Comparison of ENCODE assay signal across 2 cellular contexts in the genomic region with DNA sequence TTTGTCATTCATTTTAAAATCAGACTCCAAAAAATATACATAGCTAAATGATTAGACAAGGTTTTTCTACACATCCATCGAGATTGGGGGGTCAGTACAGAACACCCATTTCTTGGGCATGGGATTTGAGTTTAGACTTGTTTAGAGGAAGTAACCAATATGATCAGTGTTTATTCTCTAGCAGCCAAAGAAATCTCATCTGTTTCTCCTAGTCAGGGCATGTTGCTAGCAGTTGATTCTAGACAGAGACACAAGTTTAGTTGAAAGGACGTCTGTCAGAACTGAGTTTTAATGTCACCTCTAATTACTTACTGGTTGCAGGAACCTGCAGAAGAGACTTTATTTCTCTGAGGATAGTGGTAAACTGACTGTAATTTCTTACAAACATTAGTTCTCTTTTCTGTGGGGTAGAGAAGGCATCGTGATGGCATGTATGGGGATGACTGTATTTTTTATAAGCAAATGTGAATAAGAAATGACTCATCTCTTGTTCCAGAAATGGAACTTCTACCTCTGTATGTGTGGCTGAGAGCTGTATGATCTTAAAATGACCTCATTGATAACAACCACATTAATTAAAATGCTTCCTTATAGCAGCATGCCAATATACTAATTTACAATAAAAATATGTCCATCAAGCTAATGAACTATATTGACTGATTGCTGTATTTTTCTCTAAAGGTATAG.
TF ChIP-seq lines count a peak whose summit lies in the region.

No MANE protein-coding gene starts in this region.

TF ChIP-seq in A549, 52 proteins besides CTCF, POLR2A, EP300 and RAD21:
- TF ChIP-seq ZNF302 (CRISPR knock-in tag; IDR thresholded peaks at IDR 0.05) (no peak), ZSCAN20 (CRISPR knock-in tag; IDR thresholded peaks at IDR 0.05) (no peak), JUNB (IDR thresholded peaks at IDR 0.05) (peak; percentile 67; the same call in 1 of the 2 replicates), BHLHE40 (IDR thresholded peaks at IDR 0.05; ENCODE audit: low read depth, low read length) (no peak), ESRRA (IDR thresholded peaks at IDR 0.05; ENCODE audit: borderline replicate concordance, low read length) (no peak), CBX2 (IDR thresholded peaks at IDR 0.05; ENCODE audit: borderline replicate concordance, low read depth) (no peak), KDM5A (IDR thresholded peaks at IDR 0.05) (no peak), ZFP36 (IDR thresholded peaks at IDR 0.05; ENCODE audit: borderline replicate concordance, partially characterized antibody) (no peak), TP53 (CRISPR knock-in tag; IDR thresholded peaks at IDR 0.05) (no peak), MAFK (IDR thresholded peaks at IDR 0.05; ENCODE audit: partially characterized antibody) (no peak), FOSL2 (IDR thresholded peaks at IDR 0.05) (peak; percentile 80), FOSL2 (CRISPR knock-in tag; IDR thresholded peaks at IDR 0.05) (peak; percentile 88), HOXB13 (CRISPR knock-in tag; IDR thresholded peaks at IDR 0.05; ENCODE audit: low read depth) (no peak), RCOR1 (IDR thresholded peaks at IDR 0.05; ENCODE audit: low read depth, low read length) (no peak), ZC3H11A (IDR thresholded peaks at IDR 0.05) (no peak)
- TF ChIP-seq, protein P1, sequence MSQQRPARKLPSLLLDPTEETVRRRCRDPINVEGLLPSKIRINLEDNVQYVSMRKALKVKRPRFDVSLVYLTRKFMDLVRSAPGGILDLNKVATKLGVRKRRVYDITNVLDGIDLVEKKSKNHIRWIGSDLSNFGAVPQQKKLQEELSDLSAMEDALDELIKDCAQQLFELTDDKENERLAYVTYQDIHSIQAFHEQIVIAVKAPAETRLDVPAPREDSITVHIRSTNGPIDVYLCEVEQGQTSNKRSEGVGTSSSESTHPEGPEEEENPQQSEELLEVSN (IDR thresholded peaks at IDR 0.05; ENCODE audit: borderline replicate concordance, low read depth) = no peak
- TF ChIP-seq, protein P2, sequence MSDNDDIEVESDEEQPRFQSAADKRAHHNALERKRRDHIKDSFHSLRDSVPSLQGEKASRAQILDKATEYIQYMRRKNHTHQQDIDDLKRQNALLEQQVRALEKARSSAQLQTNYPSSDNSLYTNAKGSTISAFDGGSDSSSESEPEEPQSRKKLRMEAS (IDR thresholded peaks at IDR 0.05) = no peak

TF ChIP-seq in HCT116, 20 proteins besides CTCF, POLR2A, EP300 and RAD21:
- TF ChIP-seq CBX3 (IDR thresholded peaks at IDR 0.05; ENCODE audit: low read depth) (0 out of 2 replicates have a peak, but pooled peaks have one; percentile 7), SP1 (IDR thresholded peaks at IDR 0.05; ENCODE audit: low read depth) (peak; percentile 21; the same call in 1 of the 2 replicates), JUND (IDR thresholded peaks at IDR 0.05) (peak; percentile 43; the same call in 1 of the 2 replicates), FOSL1 (IDR thresholded peaks at IDR 0.05; ENCODE audit: low read depth) (peak; percentile 71), ZFX (IDR thresholded peaks at IDR 0.05) (no peak)
- TF ChIP-seq, protein P3, sequence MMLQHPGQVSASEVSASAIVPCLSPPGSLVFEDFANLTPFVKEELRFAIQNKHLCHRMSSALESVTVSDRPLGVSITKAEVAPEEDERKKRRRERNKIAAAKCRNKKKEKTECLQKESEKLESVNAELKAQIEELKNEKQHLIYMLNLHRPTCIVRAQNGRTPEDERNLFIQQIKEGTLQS (IDR thresholded peaks at IDR 0.05) = no peak
